Comparison of ENCODE assay signal across 1 cellular context in the genomic region with DNA sequence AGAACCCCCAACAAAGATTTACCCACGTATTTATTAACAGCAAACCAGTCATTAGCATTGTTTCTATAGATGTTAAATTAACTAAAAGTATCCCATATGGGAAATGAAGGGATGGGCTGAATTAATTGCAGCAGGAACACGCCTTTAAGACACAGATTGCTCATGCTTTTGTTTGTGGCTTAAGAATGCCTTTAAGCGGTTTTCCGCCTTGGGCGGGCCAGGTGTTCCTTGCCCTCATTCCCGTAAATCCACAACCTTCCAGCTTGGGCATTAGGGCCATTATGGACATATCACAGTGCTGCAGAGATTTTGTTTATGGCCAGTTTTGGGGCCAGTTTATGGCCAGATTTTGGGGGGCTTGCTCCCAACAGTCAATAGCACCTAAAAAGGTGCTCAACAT. TPM values are rescaled to one million over a fixed set of nuclear protein-coding genes. Genes with fewer than 3 reads are reported as not detected.
"Had no signal": no experiment of that assay in that cellular context is flagged by ENCODE, and none has a peak within 500 bp of the region (broad histone marks: within the 10 kb centered on the region; RNA-seq: fewer than 3 reads in every experiment).

No MANE protein-coding gene starts in this region.

RNA-seq across cellular contexts. Expression of a gene that starts 22.6 kb away (rescaled TPM):
- polyA plus RNA-seq: K562 had no signal
